ENCODE assay signal across 17 cellular contexts in genomic region chr12:2101798-2102197, GRCh38.
"Had no signal": no experiment of that assay in that cellular context is flagged by ENCODE, and none has a peak within 500 bp of the region (broad histone marks: within the 10 kb centered on the region; RNA-seq: fewer than 3 reads in every experiment).

No MANE protein-coding gene starts in this region.

- H3K27me3 ChIP-seq: right lobe of liver, spleen, stomach had no signal

- H3K4me1 ChIP-seq: psoas muscle, right lobe of liver had no signal

- H3K27me3 Mint-ChIP-seq: activated CD4-positive, alpha-beta memory T cell treated with anti-CD3 and anti-CD28 coated beads, Interleukin-2, amount 10 ng/mL, durations not matched to agents 7 days and 5 days had no signal

- ATAC-seq: activated naive CD4-positive, alpha-beta T cell treated with anti-CD3 and anti-CD28 coated beads, Interleukin-2, amount 50 U/mL, for 72 hours; activated T-cell treated with anti-CD3 and anti-CD28 coated beads, Interleukin-2, amount 50 U/mL, for 4 hours; esophagus mucosa; psoas muscle; right lobe of liver; WTC11 had no signal

- H3K36me3 Mint-ChIP-seq: activated naive CD4-positive, alpha-beta T cell treated with anti-CD3 and anti-CD28 coated beads, Interleukin-2, amount 50 U/mL, for 72 hours; immature natural killer cell; WTC11 had no signal

- H3K4me1 Mint-ChIP-seq: activated CD4-positive, alpha-beta memory T cell treated with anti-CD3 and anti-CD28 coated beads, Interleukin-2, amount 10 ng/mL, durations not matched to agents 7 days and 5 days; immature natural killer cell had no signal

- H3K4me3 ChIP-seq: psoas muscle, right lobe of liver, spleen, stomach had no signal

- H3K4me3 Mint-ChIP-seq: activated CD4-positive, alpha-beta memory T cell treated with anti-CD3 and anti-CD28 coated beads, Interleukin-2, amount 10 ng/mL, durations not matched to agents 7 days and 5 days; activated T-cell treated with anti-CD3 and anti-CD28 coated beads, Interleukin-2, amount 50 U/mL, for 4 hours; immature natural killer cell; nephron; T-helper 1 cell treated with Interleukin-12 subunit alpha and Interleukin-12 subunit beta and Interleukin-4 antibody, amounts not matched to agents 30 μg/mL and 1 μg/mL, for 36 hours; WTC11 had no signal

- H3K9me3 ChIP-seq: psoas muscle, right lobe of liver, stomach had no signal

- H3K36me3 ChIP-seq: right lobe of liver, spleen, stomach had no signal

- H3K9me3 Mint-ChIP-seq: activated CD4-positive, alpha-beta memory T cell treated with anti-CD3 and anti-CD28 coated beads, Interleukin-2, amount 10 ng/mL, durations not matched to agents 7 days and 5 days; activated naive CD4-positive, alpha-beta T cell treated with anti-CD3 and anti-CD28 coated beads, Interleukin-2, amount 50 U/mL, for 72 hours; activated T-cell treated with anti-CD3 and anti-CD28 coated beads, Interleukin-2, amount 50 U/mL, for 4 hours; nephron; T-helper 1 cell treated with Interleukin-12 subunit alpha and Interleukin-12 subunit beta and Interleukin-4 antibody, amounts not matched to agents 30 μg/mL and 1 μg/mL, for 36 hours; WTC11 had no signal

- H3K27ac Mint-ChIP-seq: activated CD4-positive, alpha-beta memory T cell treated with anti-CD3 and anti-CD28 coated beads, Interleukin-2, amount 10 ng/mL, durations not matched to agents 7 days and 5 days; activated naive CD4-positive, alpha-beta T cell treated with anti-CD3 and anti-CD28 coated beads, Interleukin-2, amount 50 U/mL, for 72 hours; immature natural killer cell; nephron; T-helper 1 cell treated with Interleukin-12 subunit alpha and Interleukin-12 subunit beta and Interleukin-4 antibody, amounts not matched to agents 30 μg/mL and 1 μg/mL, for 36 hours; WTC11 had no signal

- H3K27ac ChIP-seq: psoas muscle, right lobe of liver, spleen had no signal

- DNase-seq: activated CD4-positive, alpha-beta memory T cell treated with anti-CD3 and anti-CD28 coated beads, Interleukin-2, amount 10 ng/mL, durations not matched to agents 7 days and 5 days; activated CD4-positive, alpha-beta T cell treated with anti-CD3 and anti-CD28 coated beads for 4 hours; activated gamma-delta T cell; activated T-cell treated with anti-CD3 and anti-CD28 coated beads, Interleukin-2, amount 50 U/mL, for 4 hours; caudate nucleus; immature natural killer cell; mesendoderm; psoas muscle; right lobe of liver; spleen; stimulated activated CD4-positive, alpha-beta T cell treated with anti-CD3 and anti-CD28 coated beads, Interleukin-1b, Interleukin-23, amount 100 ng/mL, for 48 hours; stomach had no signal
